Comparison of ENCODE assay signal across 8 cellular contexts in genomic region chr3:42061711-42062408, GRCh38. TPM values are rescaled to one million over a fixed set of nuclear protein-coding genes. Genes with fewer than 3 reads are reported as not detected.
DNase-seq lines count a peak whose midpoint lies in the region; ATAC-seq lines count a peak whose summit lies in the region.

No MANE protein-coding gene starts in this region.

- H3K27me3 ChIP-seq in mesendoderm (ENCODE audit: insufficient read depth, low read length, poor library complexity): no peaks in the 10 kb centered on the region

- H3K4me2 ChIP-seq in mesendoderm (ENCODE audit: low read length): no peak overlapping the region

- no peak overlapping the region for H3K4ac ChIP-seq in mesendoderm (ENCODE audit: low read depth, low read length)

- WGBS in mesendoderm (ENCODE audit: extremely low coverage, insufficient coverage, low lambda C conversion rate): no CpG with 5 or more reads among the region's 6 CpGs

- peaks cover 5% of the 10 kb centered on the region for H3K4me1 ChIP-seq in mesendoderm (ENCODE audit: control insufficient read depth, low read depth, low read length)

- no peak overlapping the region for H2BK5ac ChIP-seq in mesendoderm (ENCODE audit: low read length)

- in situ Hi-C loops in ACHN (cut with HindIII; ENCODE audit: low pct_ligation_motif_present, low pct_unique_long_range_greater_than_20kb, low sequenced_read_pairs): no loop called here

- no peak overlapping the region for H3K23ac ChIP-seq in mesendoderm (ENCODE audit: low read length)

- H4K5ac ChIP-seq in mesendoderm (ENCODE audit: low read length): no peak overlapping the region

- no peak overlapping the region for H4K8ac ChIP-seq in mesendoderm (ENCODE audit: low read depth, low read length)

- H3K79me2 ChIP-seq in mesendoderm (ENCODE audit: control insufficient read depth, insufficient read depth, low read length): no peaks in the 10 kb centered on the region

- no peak overlapping the region for H3K18ac ChIP-seq in mesendoderm (ENCODE audit: low read length)

- H3K27ac ChIP-seq in mesendoderm (ENCODE audit: low read depth, low read length): no peak overlapping the region

- peaks cover 2% of the 10 kb centered on the region for H3K79me1 ChIP-seq in mesendoderm (ENCODE audit: low read length)

- peak overlapping the region; percentile 49 for H3K56ac ChIP-seq in mesendoderm (ENCODE audit: low read length)

- no peak overlapping the region for H3K9ac ChIP-seq in mesendoderm (ENCODE audit: low read length)

- no peak overlapping the region for H2BK120ac ChIP-seq in mesendoderm (ENCODE audit: low read depth, low read length)

- H2AK5ac ChIP-seq in mesendoderm (ENCODE audit: low read length): no peak overlapping the region

- no peak overlapping the region for H3K4me3 ChIP-seq in mesendoderm (ENCODE audit: low read length)

- no peak overlapping the region for H2BK15ac ChIP-seq in mesendoderm (replicated peaks; ENCODE audit: low read depth)

- DNase-seq in ACHN (peak; percentile 79), LoVo (ENCODE audit: low spot score) (peak; percentile 67), dedifferentiated amniotic fluid mesenchymal stem cell (ENCODE audit: extremely low spot score) (peak; percentile 96), mesendoderm (peak; percentile 94), NCI-H345 (lab: John Stamatoyannopoulos, UW) (no peak), SIG-M5 treated with dmso at 0.1 percent for 504 hours (lab: John Stamatoyannopoulos, UW; ENCODE audit: unreplicated experiment) (no peak)
- DNase-seq in stimulated activated CD4-positive, alpha-beta T cell treated with anti-CD3 and anti-CD28 coated beads, Interleukin-15, amount 100 ng/mL, for 24 hours: no peak

- ATAC-seq in GM18519 (IDR thresholded peaks at IDR 0.05; ENCODE audit: low FRiP score, unreplicated experiment): no peak

- no peaks in the 10 kb centered on the region for H3K36me3 ChIP-seq in mesendoderm (ENCODE audit: control insufficient read depth, insufficient read depth, low read length)

RNA-seq across cellular contexts. Expression of gene TRAK1, which starts 29.3 kb away (rescaled TPM):
- 20.1 TPM for polyA plus RNA-seq in mesendoderm (2013, experiment 1 of 2)
- polyA plus RNA-seq in mesendoderm (2013, experiment 2 of 2): 19.9 TPM

Comparison
In these comparisons a context has a peak if more than half of its experiments do, and no peak if none do; other contexts are left out.
1. DNase-seq: peak in ACHN (single experiment), LoVo (single experiment), dedifferentiated amniotic fluid mesenchymal stem cell (single experiment) and mesendoderm (single experiment); none in NCI-H345 (single experiment), SIG-M5 treated with dmso at 0.1 percent for 504 hours (single experiment) and stimulated activated CD4-positive, alpha-beta T cell treated with anti-CD3 and anti-CD28 coated beads, Interleukin-15, amount 100 ng/mL, for 24 hours (single experiment).